In genomic region chr3:52310861-52311566, GRCh38 we compare ENCODE assay signal across 10 cellular contexts. TPM values are rescaled to one million over a fixed set of nuclear protein-coding genes. Genes with fewer than 3 reads are reported as not detected.
A peak's percentile ranks its signal among the peaks of the same experiment; 100 is the strongest.
DNase-seq lines count a peak whose midpoint lies in the region; ATAC-seq and TF ChIP-seq lines count a peak whose summit lies in the region.
"Had no signal": no experiment of that assay in that cellular context is flagged by ENCODE, and none has a peak within 500 bp of the region (broad histone marks: within the 10 kb centered on the region; RNA-seq: fewer than 3 reads in every experiment).

No MANE protein-coding gene starts in this region.

- H3K9me3 ChIP-seq in body of pancreas = no peaks in the 10 kb centered on the region

- H3K4me1 Mint-ChIP-seq in brain = peaks cover 99% of the 10 kb centered on the region

- H3K4me3 ChIP-seq in KMS-11 (IDR thresholded peaks at IDR 0.05; ENCODE audit: insufficient read depth, low read depth, low read length) (no peak overlapping the region), body of pancreas (no peak overlapping the region)
- H3K4me3 ChIP-seq: PC-9 had no signal

- intact Hi-C loops in body of pancreas (cut with DNase I) = no loop called here
- intact Hi-C loops in left colon (cut with DNase I, micrococcal nuclease) = no loop called here

- 85 to 88% methylated on average over 8 to 9 of the region's 9 CpGs for WGBS in body of pancreas, 2 donors

- H3K9me3 Mint-ChIP-seq in brain = peaks cover 0 to 2% (median 0%) of the 10 kb centered on the region in 5 experiments
- H3K9me3 Mint-ChIP-seq: mesothelial cell of epicardium had no signal

- H3K4me2 ChIP-seq in KMS-11 = peak overlapping the region; percentile 67
- H3K4me2 ChIP-seq: PC-9 had no signal

- peaks cover 83% of the 10 kb centered on the region for H3K4me1 ChIP-seq in KMS-11 (ENCODE audit: low read depth, poor library complexity, severe bottlenecking)
- peaks cover 12% of the 10 kb centered on the region for H3K4me1 ChIP-seq in body of pancreas

- H3K36me3 ChIP-seq in KMS-11 (ENCODE audit: insufficient read depth) = no peaks in the 10 kb centered on the region
- no peaks in the 10 kb centered on the region for H3K36me3 ChIP-seq in body of pancreas (replicated peaks in 1 of 2; ENCODE audit: insufficient read depth in 1 of 2, low read depth in 2 of 2)

- ATAC-seq in body of pancreas (no peak), left colon (no peak)

- no peaks in the 10 kb centered on the region for H3K36me3 Mint-ChIP-seq in brain
- H3K36me3 Mint-ChIP-seq: mesothelial cell of epicardium had no signal

- peak; percentile 10 to 26 for DNase-seq in activated CD4-positive, alpha-beta T cell treated with anti-CD3 and anti-CD28 coated beads for 4 hours
- DNase-seq in activated CD4-positive, alpha-beta T cell treated with anti-CD3 and anti-CD28 coated beads for 1 hour = no peak
- peak; percentile 36 to 68 for DNase-seq in stimulated activated CD8-positive, alpha-beta memory T cell treated with anti-CD3 and anti-CD28 coated beads, Interleukin-7, amount 100 ng/mL, for 4 hours (ENCODE audit: low read depth in 2 of 2)
- DNase-seq in body of pancreas (no peak), left colon (no peak), SKM-1 (lab: John Stamatoyannopoulos, UW; ENCODE audit: unreplicated experiment) (no peak)
- DNase-seq: PC-9 had no signal

- peak overlapping the region in 3 of 5 experiments; percentile 69 to 98 (median 96) for H3K27ac Mint-ChIP-seq in brain

- H3K27me3 Mint-ChIP-seq in brain = peaks cover 44% of the 10 kb centered on the region

- H3K27me3 ChIP-seq in KMS-11 (ENCODE audit: insufficient read depth, low read depth) = no peaks in the 10 kb centered on the region
- no peaks in the 10 kb centered on the region for H3K27me3 ChIP-seq in body of pancreas

- H3K79me2 ChIP-seq in KMS-11 (ENCODE audit: insufficient read depth, low read depth) = no peaks in the 10 kb centered on the region

- H4K20me1 ChIP-seq in KMS-11 (ENCODE audit: insufficient read depth) = no peaks in the 10 kb centered on the region

- H2AFZ ChIP-seq in KMS-11 (ENCODE audit: low read depth) = peak overlapping the region; percentile 36; the same call in 1 of the 2 replicates
- H2AFZ ChIP-seq: PC-9 had no signal

- no peak for TF ChIP-seq CTCF in KMS-11 (conservative IDR thresholded peaks at IDR 0.05; ENCODE audit: low read depth, low read length)
- no peak for TF ChIP-seq CTCF in brain (conservative IDR thresholded peaks at IDR 0.05)
- no peak for TF ChIP-seq CTCF in body of pancreas (IDR thresholded peaks at IDR 0.05)

- no peak overlapping the region for H3K4me3 Mint-ChIP-seq in brain
- H3K4me3 Mint-ChIP-seq: mesothelial cell of epicardium had no signal

- H3K27ac ChIP-seq in KMS-11 (peak overlapping the region; percentile 83), body of pancreas (no peak overlapping the region)
- H3K27ac ChIP-seq: PC-9 had no signal

- peak overlapping the region; percentile 32 for H3K9ac ChIP-seq in KMS-11

- no peak for TF ChIP-seq POLR2A in body of pancreas (IDR thresholded peaks at IDR 0.05)

RNA-seq across cellular contexts. Expression of gene DNAH1, which starts 5.1 kb away (rescaled TPM):
- 1.8 TPM for polyA plus RNA-seq in brain (ENCODE audit: insufficient read depth, low read depth, low replicate concordance)
- total RNA-seq in body of pancreas (10 to 100 TPM in 1 of 2 donors, 1 to 10 TPM in 1; 6.0 to 14.8 TPM), left colon (10 to 100 TPM; 12.8 to 14.1 TPM)

RNA-seq across cellular contexts. Expression of gene GLYCTK, which starts 23.4 kb away (rescaled TPM):
- 2.6 TPM for polyA plus RNA-seq in brain (ENCODE audit: insufficient read depth, low read depth, low replicate concordance)
- total RNA-seq in body of pancreas = 10 to 100 TPM in 1 of 2 donors, 1 to 10 TPM in 1; 5.4 to 25.4 TPM
- 10 to 100 TPM; 51.6 to 57.0 TPM for total RNA-seq in left colon

RNA-seq across cellular contexts. Expression of gene WDR82, which starts 32.6 kb away (rescaled TPM):
- polyA plus RNA-seq in brain (ENCODE audit: insufficient read depth, low read depth, low replicate concordance) = 66.7 TPM
- 10 to 100 TPM; 19.1 to 21.5 TPM for total RNA-seq in body of pancreas
- total RNA-seq in left colon = 10 to 100 TPM; 57.1 to 60.9 TPM

Comparison
In these comparisons a context has a peak if more than half of its experiments do, and no peak if none do; other contexts are left out.
1. DNase-seq: peak in activated CD4-positive, alpha-beta T cell treated with anti-CD3 and anti-CD28 coated beads for 4 hours (2 of 2) and stimulated activated CD8-positive, alpha-beta memory T cell treated with anti-CD3 and anti-CD28 coated beads, Interleukin-7, amount 100 ng/mL, for 4 hours (2 of 2); none in activated CD4-positive, alpha-beta T cell treated with anti-CD3 and anti-CD28 coated beads for 1 hour (single experiment), body of pancreas (0 of 4), left colon (0 of 2) and SKM-1 (single experiment).